ENCODE assay signal across 20 cellular contexts in the genomic region with DNA sequence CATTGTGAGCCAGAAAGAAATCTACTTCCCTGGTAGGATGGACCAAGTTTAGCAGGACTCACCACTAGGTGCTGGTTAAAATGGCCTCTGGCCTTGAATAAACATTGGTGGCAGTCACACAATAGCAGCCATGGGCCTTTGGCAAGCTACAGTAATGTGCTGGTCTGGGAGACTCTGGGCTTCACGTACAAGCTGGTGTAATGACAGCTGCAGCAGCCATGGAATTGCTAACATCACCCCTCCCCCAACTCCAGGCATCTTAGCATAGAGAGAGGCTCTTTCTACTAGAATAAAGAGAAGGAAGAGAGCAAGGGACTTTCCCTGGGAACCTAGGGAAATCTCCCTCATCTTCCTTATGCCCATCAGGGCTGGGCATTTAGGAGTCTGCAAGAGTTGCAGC.
DNase-seq lines count a peak whose midpoint lies in the region; ATAC-seq and TF ChIP-seq lines count a peak whose summit lies in the region.
"Had no signal": no experiment of that assay in that cellular context is flagged by ENCODE, and none has a peak within 500 bp of the region (broad histone marks: within the 10 kb centered on the region; RNA-seq: fewer than 3 reads in every experiment).

No MANE protein-coding gene starts in this region.

- no peak overlapping the region for H3K27ac ChIP-seq in SJCRH30
- H3K27ac ChIP-seq in osteoblast (ENCODE audit: low read depth, low read length): no peak overlapping the region
- H3K27ac ChIP-seq: 22Rv1 had no signal

- no peaks in the 10 kb centered on the region for H3K27me3 ChIP-seq in SJCRH30
- H3K27me3 ChIP-seq in osteoblast (ENCODE audit: insufficient read depth, low read length): no peaks in the 10 kb centered on the region
- H3K27me3 ChIP-seq: BLaER1 treated with 17β-estradiol and CSF1 and Interleukin-3, amounts not matched to agents 10 nM and 100 nM had no signal

- H3K79me2 ChIP-seq in osteoblast (ENCODE audit: insufficient read depth, low read length): no peaks in the 10 kb centered on the region

- DNase-seq in DMS 273 (lab: John Stamatoyannopoulos, UW; ENCODE audit: unreplicated experiment) (peak; percentile 17), DMS 273 treated with DMSO at 0.1 percent for 48 hours (lab: John Stamatoyannopoulos, UW) (no peak), SJCRH30 (peak; percentile 58 to 68), iPS-NIHi11 (ENCODE audit: low spot score) (peak; percentile 25), osteoblast (ENCODE audit: insufficient read length, low spot score, missing footprints) (peak; percentile 3), NOMO-1 (lab: John Stamatoyannopoulos, UW; ENCODE audit: unreplicated experiment in 2 of 2) (no peak)
- DNase-seq in stimulated activated CD4-positive, alpha-beta T cell treated with anti-CD3 and anti-CD28 coated beads, Interleukin-12 subunit alpha, Interleukin-12 subunit beta, amount 100 ng/mL, for 4 hours: no peak
- DNase-seq: CD8-positive, alpha-beta memory T cell; H7; KG1; NCI-H1436; NCI-H2029 treated with DMSO at 0.1 percent for 48 hours; NCI-H524; NK-92 treated with Interleukin-12 subunit alpha and Interleukin-12 subunit beta, amount 100 ng/mL, for 24 hours; OCI-M1; RPMI8226 had no signal

- H2AFZ ChIP-seq in osteoblast (ENCODE audit: low read length): no peak overlapping the region

- ATAC-seq in GM19467 (IDR thresholded peaks at IDR 0.05; ENCODE audit: unreplicated experiment): no peak
- ATAC-seq: HepG2 had no signal

- H3K4me1 ChIP-seq in SJCRH30 (peaks cover 6% of the 10 kb centered on the region; the same call in 1 of the 2 replicates), osteoblast (ENCODE audit: insufficient read depth, low read length) (no peaks in the 10 kb centered on the region)

- H3K36me3 ChIP-seq in SJCRH30 (no peaks in the 10 kb centered on the region), osteoblast (ENCODE audit: insufficient read depth, low read length) (no peaks in the 10 kb centered on the region)
- H3K36me3 ChIP-seq: BLaER1 treated with 17β-estradiol and CSF1 and Interleukin-3, amounts not matched to agents 10 nM and 100 nM had no signal

- H3K9me3 ChIP-seq in SJCRH30 (replicated peaks): peaks cover 8% of the 10 kb centered on the region
- no peaks in the 10 kb centered on the region for H3K9me3 ChIP-seq in osteoblast (ENCODE audit: low read depth, low read length)

- H3K4me3 ChIP-seq in SJCRH30 (no peak overlapping the region), osteoblast (ENCODE audit: insufficient read depth, low read length) (no peak overlapping the region)
- H3K4me3 ChIP-seq: BLaER1 treated with 17β-estradiol and CSF1 and Interleukin-3, amounts not matched to agents 10 nM and 100 nM had no signal

- no peak for TF ChIP-seq CTCF in osteoblast (IDR thresholded peaks at IDR 0.05; ENCODE audit: extremely low read depth, low read depth, low read length)

- H4K20me1 ChIP-seq in osteoblast (ENCODE audit: insufficient read depth, low read length): no peaks in the 10 kb centered on the region
- H4K20me1 ChIP-seq: BLaER1 treated with 17β-estradiol and CSF1 and Interleukin-3, amounts not matched to agents 10 nM and 100 nM had no signal

- no peak overlapping the region for H3K4me2 ChIP-seq in osteoblast (ENCODE audit: insufficient read depth, low read length)

Comparison
In these comparisons a context has a peak if more than half of its experiments do, and no peak if none do; other contexts are left out.
1. DNase-seq: peak in DMS 273 (single experiment), SJCRH30 (2 of 2), iPS-NIHi11 (single experiment) and osteoblast (single experiment); none in DMS 273 treated with DMSO at 0.1 percent for 48 hours (single experiment), stimulated activated CD4-positive, alpha-beta T cell treated with anti-CD3 and anti-CD28 coated beads, Interleukin-12 subunit alpha, Interleukin-12 subunit beta, amount 100 ng/mL, for 4 hours (single experiment) and NOMO-1 (0 of 2).